ENCODE assay signal across 9 cellular contexts in genomic region chr5:76547242-76547890, GRCh38.
DNase-seq lines count a peak whose midpoint lies in the region; ATAC-seq and TF ChIP-seq lines count a peak whose summit lies in the region.
"Had no signal": no experiment of that assay in that cellular context is flagged by ENCODE, and none has a peak within 500 bp of the region (broad histone marks: within the 10 kb centered on the region; RNA-seq: fewer than 3 reads in every experiment).

No MANE protein-coding gene starts in this region.

- peak; percentile 7 for DNase-seq in fibroblast of villous mesenchyme (ENCODE audit: low read depth)
- peak; percentile 38 to 44 for DNase-seq in stimulated activated naive CD8-positive, alpha-beta T cell treated with anti-CD3 and anti-CD28 coated beads, Interleukin-15, amount 100 ng/mL, for 72 hours
- DNase-seq in NCI-H1930 (lab: John Stamatoyannopoulos, UW): no peak
- DNase-seq in NCI-H1105 (lab: John Stamatoyannopoulos, UW): no peak
- DNase-seq in epidermal melanocyte (ENCODE audit: insufficient read length, low spot score): no peak
- DNase-seq: psoas muscle had no signal

- H3K27me3 Mint-ChIP-seq in stimulated activated naive CD8-positive, alpha-beta T cell treated with anti-CD3 and anti-CD28 coated beads, Interleukin-15, amount 100 ng/mL, for 72 hours: no peaks in the 10 kb centered on the region

- H3K9me3 Mint-ChIP-seq in stimulated activated naive CD8-positive, alpha-beta T cell treated with anti-CD3 and anti-CD28 coated beads, Interleukin-15, amount 100 ng/mL, for 72 hours: no peaks in the 10 kb centered on the region

- ATAC-seq in GM19328 (IDR thresholded peaks at IDR 0.05; ENCODE audit: unreplicated experiment): peak; percentile 63
- ATAC-seq in HG03097 (IDR thresholded peaks at IDR 0.05; ENCODE audit: low FRiP score, unreplicated experiment): peak; percentile 42
- ATAC-seq in activated CD4-positive, CD25-positive, alpha-beta regulatory T cell treated with anti-CD3 and anti-CD28 coated beads, Interleukin-2, amount 50 U/mL, for 24 hours: peak; percentile 86
- ATAC-seq in stimulated activated naive CD8-positive, alpha-beta T cell treated with anti-CD3 and anti-CD28 coated beads, Interleukin-15, amount 100 ng/mL, for 72 hours: peak; percentile 90

- H3K4me3 Mint-ChIP-seq in stimulated activated naive CD8-positive, alpha-beta T cell treated with anti-CD3 and anti-CD28 coated beads, Interleukin-15, amount 100 ng/mL, for 72 hours: peak overlapping the region; percentile 76 to 78

- TF ChIP-seq CTCF in fibroblast of villous mesenchyme (IDR thresholded peaks at IDR 0.05; ENCODE audit: insufficient read depth, low read depth, low read length): no peak

- H3K4me3 ChIP-seq in fibroblast of villous mesenchyme (ENCODE audit: low read depth, low read length): no peak overlapping the region
- H3K4me3 ChIP-seq: psoas muscle had no signal

- H3K4me1 Mint-ChIP-seq in stimulated activated naive CD8-positive, alpha-beta T cell treated with anti-CD3 and anti-CD28 coated beads, Interleukin-15, amount 100 ng/mL, for 72 hours: peaks cover 70% of the 10 kb centered on the region

- H3K27ac Mint-ChIP-seq in stimulated activated naive CD8-positive, alpha-beta T cell treated with anti-CD3 and anti-CD28 coated beads, Interleukin-15, amount 100 ng/mL, for 72 hours: peak overlapping the region; percentile 88 to 93

Comparison
In these comparisons a context has a peak if more than half of its experiments do, and no peak if none do; other contexts are left out.
1. DNase-seq: peak in fibroblast of villous mesenchyme (single experiment) and stimulated activated naive CD8-positive, alpha-beta T cell treated with anti-CD3 and anti-CD28 coated beads, Interleukin-15, amount 100 ng/mL, for 72 hours (2 of 2); none in NCI-H1930 (0 of 2), NCI-H1105 (single experiment) and epidermal melanocyte (single experiment).
2. Peak in every context shown above with its lines, with median percentiles within 50 percentile points of each other: ATAC-seq.